27 cellular contexts compared by ENCODE assay signal in the genomic region with DNA sequence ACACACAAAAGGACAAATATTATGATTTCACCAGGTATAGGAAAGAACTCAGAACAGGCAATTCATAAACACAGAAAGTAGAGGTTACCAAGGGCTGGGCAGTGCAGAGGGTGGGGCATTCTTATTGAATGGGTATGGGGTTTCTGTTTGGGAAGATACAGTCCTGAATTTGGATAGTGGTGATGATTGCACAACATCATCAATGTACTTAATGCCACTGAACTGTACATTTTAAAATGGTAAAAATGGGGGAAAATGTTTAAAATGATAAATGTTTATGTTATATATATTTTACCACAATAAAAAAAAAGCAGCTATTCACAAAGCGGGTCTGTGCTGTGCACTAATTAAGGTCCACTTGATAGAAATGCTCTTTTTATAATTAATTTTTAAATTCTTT.
DNase-seq lines count a peak whose midpoint lies in the region; ATAC-seq, FAIRE-seq and TF ChIP-seq lines count a peak whose summit lies in the region.
"Had no signal": no experiment of that assay in that cellular context is flagged by ENCODE, and none has a peak within 500 bp of the region (broad histone marks: within the 10 kb centered on the region; RNA-seq: fewer than 3 reads in every experiment).

No MANE protein-coding gene starts in this region.

- in situ Hi-C loops in IMR-90 (cut with MboI; ENCODE audit: low sequenced_read_pairs) (no loop called here), K562 (cut with MboI) (no loop called here)

- no peak for FAIRE-seq in K562 (lab: Jason Lieb, UNC)
- FAIRE-seq: A204.1, GM12878, GM12892, GM18507 had no signal

- TF ChIP-seq POLR2A in IMR-90 (IDR thresholded peaks at IDR 0.05; ENCODE audit: low read depth, low read length) = no peak
- TF ChIP-seq POLR2A in K562 (conservative IDR thresholded peaks at IDR 0.05) = no peak

- H2AK9ac ChIP-seq in IMR-90 (replicated peaks; ENCODE audit: low read depth, low read length, poor library complexity) = no peak overlapping the region

- no peak for TF ChIP-seq CTCF in IMR-90 (conservative IDR thresholded peaks at IDR 0.05; ENCODE audit: low read depth, low read length)
- no peak for TF ChIP-seq CTCF in K562 (IDR thresholded peaks at IDR 0.05 in 2 of 3, conservative IDR thresholded peaks at IDR 0.05 in 1 of 3; ENCODE audit: insufficient read depth in 2 of 3, low read depth in 1 of 3, low read length in 3 of 3)

- H3K4me2 ChIP-seq in IMR-90 (ENCODE audit: low read depth, low read length) = no peak overlapping the region
- H3K4me2 ChIP-seq in K562 (ENCODE audit: insufficient read depth, low read length) = no peak overlapping the region
- H3K4me2 ChIP-seq: BLaER1 had no signal

- peak; percentile 3 for DNase-seq in NCI-H748 treated with DMSO at 0.1 percent for 48 hours (lab: John Stamatoyannopoulos, UW)
- no peak for DNase-seq in NCI-H748 (lab: John Stamatoyannopoulos, UW; ENCODE audit: unreplicated experiment)
- DNase-seq in IMR-90 = no peak
- no peak for DNase-seq in K562 (ENCODE audit: extremely low read depth in 1 of 4, low spot score in 3 of 4)
- no peak for DNase-seq in Kasumi-1 (lab: John Stamatoyannopoulos, UW)
- DNase-seq: 8988T; ACHN; BE2C; C1 segment of cervical spinal cord; CD4-positive, alpha-beta memory T cell; CD4-positive, CD25-positive, alpha-beta regulatory T cell; CD8-positive, alpha-beta memory T cell; COR-L47; DMS 273 treated with DMSO at 0.1 percent for 48 hours; DMS153; DMS53; DMS79; DND-41; EL; GDM1 had no signal

- H3K27me3 ChIP-seq in IMR-90 (ENCODE audit: control insufficient read depth, insufficient read depth, low read length) (peaks cover 18% of the 10 kb centered on the region), K562 (ENCODE audit: control insufficient read depth in 2 of 2, insufficient read depth in 2 of 2, low read length in 2 of 2) (peaks cover 7 to 9% of the 10 kb centered on the region in 2 experiments; a peak in 4 of 5 replicates)
- H3K27me3 ChIP-seq: BE2C, BLaER1 had no signal

- H4K8ac ChIP-seq in IMR-90 (ENCODE audit: low read depth in 2 of 2, low read length in 2 of 2) = no peak overlapping the region

- no peak overlapping the region for H2AFZ ChIP-seq in IMR-90 (replicated peaks; ENCODE audit: low read length, poor library complexity)
- no peak overlapping the region for H2AFZ ChIP-seq in K562 (ENCODE audit: low read depth, low read length)

- no peak for TF ChIP-seq EP300 in K562 (IDR thresholded peaks at IDR 0.05; ENCODE audit: low read length)

- H2BK20ac ChIP-seq in IMR-90 (ENCODE audit: low read depth, low read length) = no peak overlapping the region

- H3K9me1 ChIP-seq in IMR-90 (ENCODE audit: insufficient read depth, low read length) (no peaks in the 10 kb centered on the region), K562 (ENCODE audit: control insufficient read depth, insufficient read depth, low read length) (no peaks in the 10 kb centered on the region)

- no peak overlapping the region for H3K4ac ChIP-seq in IMR-90 (ENCODE audit: low read depth, low read length)

- dilution Hi-C loops in IMR-90 (cut with HindIII; ENCODE audit: low sequenced_read_pairs, unreplicated experiment) = no loop called here

- POLR2A ChIA-PET in IMR-90 (lab: Charles Lee; ENCODE audit: unreplicated experiment) (no interaction called here), K562 (lab: Yijun Ruan, JAX) (interaction anchor here (0.6 to 0.7 kb wide), 2 partner anchors 108 to 109 kb away, joined by 3 read pairs; no protein-coding TSS in a partner anchor)

- H3K4me1 ChIP-seq in IMR-90 (ENCODE audit: control insufficient read depth, insufficient read depth, low read length) = no peaks in the 10 kb centered on the region
- H3K4me1 ChIP-seq in K562 (replicated peaks in 1 of 2; ENCODE audit: control insufficient read depth in 2 of 2, insufficient read depth in 2 of 2, low read length in 2 of 2) = no peaks in the 10 kb centered on the region
- H3K4me1 ChIP-seq: BE2C had no signal

- no peak overlapping the region for H2BK120ac ChIP-seq in IMR-90 (ENCODE audit: low read depth, low read length)

- no peak overlapping the region for H4K5ac ChIP-seq in IMR-90 (ENCODE audit: low read depth, low read length)

- no peak overlapping the region for H3K23ac ChIP-seq in IMR-90 (ENCODE audit: low read depth, low read length)

- no peak overlapping the region for H4K91ac ChIP-seq in IMR-90 (ENCODE audit: insufficient read depth, low read depth, low read length)

- peak; percentile 29 for ATAC-seq in HG02870 (IDR thresholded peaks at IDR 0.05; ENCODE audit: unreplicated experiment)
- ATAC-seq in IMR-90 (ENCODE audit: low read depth) = no peak
- ATAC-seq in K562 = no peak
- ATAC-seq in HG02840 (IDR thresholded peaks at IDR 0.05; ENCODE audit: low FRiP score, unreplicated experiment) = no peak

- no peak overlapping the region for H2BK5ac ChIP-seq in IMR-90 (ENCODE audit: low read depth, low read length, poor library complexity, severe bottlenecking)

- WGBS in IMR-90 (ENCODE audit: extremely low coverage in 2 of 2, insufficient read length in 1 of 2), 2 experiments = no CpG with 5 or more reads among the region's 1 CpG
- WGBS in K562 (ENCODE audit: insufficient coverage, low coverage, missing lambda C conversion rate) = 43% methylated on average over 1 of the region's 1 CpG

- TF ChIP-seq RAD21 in IMR-90 (IDR thresholded peaks at IDR 0.05; ENCODE audit: low read length) = no peak
- no peak for TF ChIP-seq RAD21 in K562 (CRISPR knock-in tag; conservative IDR thresholded peaks at IDR 0.05 in 1 of 2, IDR thresholded peaks at IDR 0.05 in 1 of 2)

- no peaks in the 10 kb centered on the region for H3K79me1 ChIP-seq in IMR-90 (ENCODE audit: low read depth in 1 of 2, low read length in 2 of 2)

- H3K9me3 ChIP-seq in IMR-90 (ENCODE audit: control insufficient read depth, insufficient read depth, low read length) (no peaks in the 10 kb centered on the region), K562 (replicated peaks; ENCODE audit: control insufficient read depth, insufficient read depth, low read depth, low read length) (no peaks in the 10 kb centered on the region)
- H3K9me3 ChIP-seq: BE2C had no signal

- no peak overlapping the region for H3K56ac ChIP-seq in IMR-90 (ENCODE audit: extremely low read depth, insufficient read depth, low read length)

- H3K14ac ChIP-seq in IMR-90 (replicated peaks; ENCODE audit: low read depth, low read length) = no peak overlapping the region

- H3K4me3 ChIP-seq in IMR-90 (ENCODE audit: insufficient read depth, low read depth, low read length) (no peak overlapping the region), K562 (no peak overlapping the region)
- H3K4me3 ChIP-seq: BLaER1, GM12878 had no signal

- H3K18ac ChIP-seq in IMR-90 (ENCODE audit: low read depth, low read length) = no peak overlapping the region

- no TSS peak for BruUV-seq in IMR-90 (replicated peaks; lab: Mats Ljungman, UMichigan)
- BruUV-seq in K562 (replicated peaks; lab: Mats Ljungman, UMichigan) = no TSS peak

- H3K9ac ChIP-seq in IMR-90 (ENCODE audit: low read depth, low read length) (no peak overlapping the region), K562 (ENCODE audit: insufficient read depth in 1 of 2, low read depth in 2 of 2, low read length in 2 of 2) (no peak overlapping the region)
- H3K9ac ChIP-seq: BLaER1 had no signal

- CTCF ChIA-PET in IMR-90 (lab: Yijun Ruan, JAX) (interaction anchor here (0.7 kb wide), 1 partner anchor 15 kb away, joined by 4 read pairs; no protein-coding TSS in a partner anchor), K562 (lab: Yijun Ruan, JAX; ENCODE audit: low intra/inter-chr PET ratio) (no interaction called here)

- H3K27ac ChIP-seq in IMR-90 (ENCODE audit: insufficient read depth, low read length) (no peak overlapping the region), K562 (ENCODE audit: extremely low read depth, low read depth, low read length) (no peak overlapping the region)
- H3K27ac ChIP-seq: BLaER1 had no signal

- no peak overlapping the region for H2BK15ac ChIP-seq in IMR-90 (ENCODE audit: low read depth, low read length)

- H4K20me1 ChIP-seq in IMR-90 (ENCODE audit: insufficient read depth, low read length) (no peaks in the 10 kb centered on the region), K562 (replicated peaks; ENCODE audit: control insufficient read depth, insufficient read depth, low read length) (no peaks in the 10 kb centered on the region)
- H4K20me1 ChIP-seq: BLaER1 had no signal

- no peaks in the 10 kb centered on the region for H3K79me2 ChIP-seq in K562 (ENCODE audit: control insufficient read depth, insufficient read depth, low read length)

- intact Hi-C loops in IMR-90 (cut with micrococcal nuclease) (no loop called here), K562 (cut with micrococcal nuclease) (no loop called here)

- no peak overlapping the region for H2AK5ac ChIP-seq in IMR-90 (ENCODE audit: low read depth, low read length)

- H3K36me3 ChIP-seq in IMR-90 (ENCODE audit: control insufficient read depth, insufficient read depth, low read length) (no peaks in the 10 kb centered on the region), K562 (ENCODE audit: control insufficient read depth, insufficient read depth, low read length) (no peaks in the 10 kb centered on the region)
- H3K36me3 ChIP-seq: BE2C, BLaER1 had no signal

TF ChIP-seq in IMR-90, 13 proteins besides CTCF, POLR2A, EP300 and RAD21 (continues in another document):
- TF ChIP-seq CHD1 (IDR thresholded peaks at IDR 0.05; ENCODE audit: low read depth, low read length) = no peak
- no peak for TF ChIP-seq BHLHE40 (IDR thresholded peaks at IDR 0.05; ENCODE audit: low read depth, low read length)
- TF ChIP-seq RCOR1 (IDR thresholded peaks at IDR 0.05; ENCODE audit: insufficient replicate concordance, low read length) = no peak
- peak; percentile 70 for TF ChIP-seq CEBPB (IDR thresholded peaks at IDR 0.05; ENCODE audit: low read depth, low read length)

TF ChIP-seq in K562, 482 proteins besides CTCF, POLR2A, EP300 and RAD21 (continues in another document):
- TF ChIP-seq FOXM1 (IDR thresholded peaks at IDR 0.05; ENCODE audit: low read depth) = no peak
- no peak for TF ChIP-seq FOXM1 (CRISPR knock-in tag; IDR thresholded peaks at IDR 0.05; ENCODE audit: low read depth)
- TF ChIP-seq CEBPB (tag; IDR thresholded peaks at IDR 0.05) = peak; percentile 56; the same call in 1 of the 2 replicates
- TF ChIP-seq, protein P1, sequence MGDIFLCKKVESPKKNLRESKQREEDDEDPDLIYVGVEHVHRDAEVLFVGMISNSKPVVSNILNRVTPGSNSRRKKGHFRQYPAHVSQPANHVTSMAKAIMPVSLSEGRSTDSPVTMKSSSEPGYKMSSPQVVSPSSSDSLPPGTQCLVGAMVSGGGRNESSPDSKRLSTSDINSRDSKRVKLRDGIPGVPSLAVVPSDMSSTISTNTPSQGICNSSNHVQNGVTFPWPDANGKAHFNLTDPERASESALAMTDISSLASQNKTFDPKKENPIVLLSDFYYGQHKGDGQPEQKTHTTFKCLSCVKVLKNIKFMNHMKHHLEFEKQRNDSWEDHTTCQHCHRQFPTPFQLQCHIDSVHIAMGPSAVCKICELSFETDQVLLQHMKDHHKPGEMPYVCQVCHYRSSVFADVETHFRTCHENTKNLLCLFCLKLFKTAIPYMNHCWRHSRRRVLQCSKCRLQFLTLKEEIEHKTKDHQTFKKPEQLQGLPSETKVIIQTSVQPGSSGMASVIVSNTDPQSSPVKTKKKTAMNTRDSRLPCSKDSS (IDR thresholded peaks at IDR 0.05; ENCODE audit: low read depth, partially characterized antibody) = no peak
- no peak for TF ChIP-seq CEBPG (CRISPR knock-in tag; IDR thresholded peaks at IDR 0.05)
- TF ChIP-seq CEBPG (tag; conservative IDR thresholded peaks at IDR 0.05 in 1 of 2, IDR thresholded peaks at IDR 0.05 in 1 of 2) = peak in 1 of 2 experiments; percentile 50; a peak in 1 of 4 replicates
